In the genomic region with DNA sequence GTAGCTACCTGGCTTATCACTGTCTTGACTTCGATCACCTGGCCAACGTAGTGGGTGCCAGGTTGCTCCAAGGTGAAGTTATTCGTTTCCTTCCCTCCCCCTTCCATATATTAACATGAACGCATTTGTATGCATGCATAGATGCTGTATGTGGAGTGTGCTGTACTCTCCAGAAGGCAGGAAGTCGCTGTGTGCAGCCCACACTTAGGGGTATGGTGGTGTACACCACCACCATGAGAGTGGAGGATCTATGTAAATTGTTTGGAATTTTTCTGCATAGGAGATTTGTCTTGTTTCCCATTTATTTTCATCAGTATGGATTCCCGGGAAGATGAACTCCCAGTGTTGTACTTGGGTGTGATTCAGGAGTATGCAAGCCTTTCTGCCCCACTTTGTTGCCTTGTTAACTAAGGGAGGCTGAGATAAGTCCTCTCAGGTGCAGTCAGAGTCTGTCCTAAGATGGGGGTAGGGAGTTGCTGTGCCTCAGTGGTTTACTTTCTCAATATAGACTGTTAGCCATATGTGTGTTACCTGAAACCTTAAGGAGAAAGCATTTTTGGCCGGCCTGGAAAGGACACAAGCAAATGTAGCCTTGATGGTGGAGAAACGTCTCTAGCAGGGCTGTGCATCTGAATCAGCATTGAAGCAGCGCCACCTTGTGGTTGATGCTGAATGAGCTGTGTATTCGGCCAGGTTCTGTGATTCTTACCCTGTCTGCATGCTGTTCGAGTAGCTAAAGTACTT, we compare ENCODE assay signal across 8 cellular contexts.
DNase-seq lines count a peak whose midpoint lies in the region; ATAC-seq lines count a peak whose summit lies in the region.

No MANE protein-coding gene starts in this region.

- H3K9me3 ChIP-seq in CD4-positive, CD25-positive, alpha-beta regulatory T cell (ENCODE audit: control insufficient read depth in 2 of 2, low read length in 2 of 2): no peaks in the 10 kb centered on the region
- no peaks in the 10 kb centered on the region for H3K9me3 ChIP-seq in mesenchymal stem cell (ENCODE audit: control insufficient read depth, low read length)

- H2AK5ac ChIP-seq in mesenchymal stem cell (ENCODE audit: low read length, severe bottlenecking): peak overlapping the region; percentile 17

- H3K4ac ChIP-seq in mesenchymal stem cell (ENCODE audit: low read depth in 1 of 2, low read length in 2 of 2): peak overlapping the region in 1 of 2 experiments; percentile 24

- no peak overlapping the region for H2BK15ac ChIP-seq in mesenchymal stem cell (ENCODE audit: low read depth, poor library complexity, severe bottlenecking)

- 48% methylated on average over 7 of the region's 11 CpGs for WGBS in mesenchymal stem cell

- H4K8ac ChIP-seq in mesenchymal stem cell (ENCODE audit: low read length): peak overlapping the region; percentile 7

- no peak overlapping the region for H3K4me3 ChIP-seq in CD4-positive, CD25-positive, alpha-beta regulatory T cell (ENCODE audit: low read depth, low read length)
- no peak overlapping the region for H3K4me3 ChIP-seq in mesenchymal stem cell (ENCODE audit: insufficient read depth in 1 of 2, low read depth in 1 of 2, low read length in 2 of 2)

- peaks cover 0 to 2% (median 0%) of the 10 kb centered on the region in 7 donors for H3K9me3 Mint-ChIP-seq in CD4-positive, CD25-positive, alpha-beta regulatory T cell

- H3K36me3 ChIP-seq in CD4-positive, CD25-positive, alpha-beta regulatory T cell (ENCODE audit: control insufficient read depth, insufficient read depth, low read length): no peaks in the 10 kb centered on the region
- H3K36me3 ChIP-seq in mesenchymal stem cell (ENCODE audit: control insufficient read depth in 1 of 2, insufficient read depth in 2 of 2, low read depth in 1 of 2, low read length in 2 of 2): peaks cover 0 to 6% of the 10 kb centered on the region in 2 experiments

- no peak overlapping the region for H3K4me3 Mint-ChIP-seq in CD4-positive, CD25-positive, alpha-beta regulatory T cell

- H3K36me3 Mint-ChIP-seq in CD4-positive, CD25-positive, alpha-beta regulatory T cell: no peaks in the 10 kb centered on the region

- H2BK12ac ChIP-seq in mesenchymal stem cell (ENCODE audit: low read length in 2 of 2): peak overlapping the region in 1 of 2 experiments; percentile 51

- no peak overlapping the region for H3K27ac ChIP-seq in CD4-positive, CD25-positive, alpha-beta regulatory T cell (ENCODE audit: insufficient read depth, low read length, poor library complexity, severe bottlenecking)
- no peak overlapping the region for H3K27ac ChIP-seq in mesenchymal stem cell (ENCODE audit: low read length, poor library complexity, severe bottlenecking)

- H3K4me1 Mint-ChIP-seq in CD4-positive, CD25-positive, alpha-beta regulatory T cell: no peaks in the 10 kb centered on the region

- ATAC-seq in CD4-positive, CD25-positive, alpha-beta regulatory T cell (ENCODE audit: low read depth in 2 of 2): peak; percentile 42 to 67
- ATAC-seq in GM19324 (IDR thresholded peaks at IDR 0.05; ENCODE audit: low FRiP score, unreplicated experiment) (peak; percentile 78), HG03432 (IDR thresholded peaks at IDR 0.05; ENCODE audit: unreplicated experiment) (peak; percentile 83)

- H2BK120ac ChIP-seq in mesenchymal stem cell (ENCODE audit: low read depth, low read length): no peak overlapping the region

- no peak overlapping the region for H3K27ac Mint-ChIP-seq in CD4-positive, CD25-positive, alpha-beta regulatory T cell

- no peak overlapping the region for H2BK5ac ChIP-seq in mesenchymal stem cell (ENCODE audit: low read depth, low read length, poor library complexity, severe bottlenecking)

- peak overlapping the region; percentile 11 for H4K91ac ChIP-seq in mesenchymal stem cell (ENCODE audit: low read length)

- DNase-seq in CD4-positive, CD25-positive, alpha-beta regulatory T cell: peak; percentile 38 to 79 (median 56)
- DNase-seq in NCI-H69 (lab: John Stamatoyannopoulos, UW) (peak; percentile 76), mesenchymal stem cell (peak; percentile 86)
- DNase-seq in activated CD4-positive, alpha-beta T cell treated with anti-CD3 and anti-CD28 coated beads, Interleukin-2, amount 50 U/mL, for 48 hours: peak; percentile 84 to 87
- DNase-seq in effector CD8-positive, alpha-beta T cell (lab: John Stamatoyannopoulos, UW): peak; percentile 72
- peak; percentile 59 to 68 for DNase-seq in stimulated activated CD8-positive, alpha-beta memory T cell treated with anti-CD3 and anti-CD28 coated beads, Interleukin-2, amount 100 ng/mL, for 48 hours (ENCODE audit: low read depth in 2 of 2)

- H3K14ac ChIP-seq in mesenchymal stem cell (ENCODE audit: low read length in 2 of 2): peak overlapping the region in 1 of 2 experiments; percentile 35

- H2AFZ ChIP-seq in mesenchymal stem cell (ENCODE audit: low read depth, low read length): no peak overlapping the region

- H3K27me3 ChIP-seq in CD4-positive, CD25-positive, alpha-beta regulatory T cell (ENCODE audit: control insufficient read depth, insufficient read depth, low read length): peaks cover 8% of the 10 kb centered on the region
- no peaks in the 10 kb centered on the region for H3K27me3 ChIP-seq in mesenchymal stem cell (ENCODE audit: control insufficient read depth in 1 of 2, insufficient read depth in 1 of 2, low read length in 2 of 2)

- H3K27me3 Mint-ChIP-seq in CD4-positive, CD25-positive, alpha-beta regulatory T cell: peaks cover 4% of the 10 kb centered on the region

- H3K4me1 ChIP-seq in CD4-positive, CD25-positive, alpha-beta regulatory T cell (ENCODE audit: control insufficient read depth, insufficient read depth, low read length, poor library complexity, severe bottlenecking): no peaks in the 10 kb centered on the region
- H3K4me1 ChIP-seq in mesenchymal stem cell (ENCODE audit: control insufficient read depth, insufficient read depth, low read depth, low read length): peaks cover 10% of the 10 kb centered on the region

- H3K4me2 ChIP-seq in mesenchymal stem cell (ENCODE audit: low read length, poor library complexity, severe bottlenecking): no peak overlapping the region

- peak overlapping the region in 1 of 2 experiments; percentile 48 for H3K23ac ChIP-seq in mesenchymal stem cell (ENCODE audit: low read length in 2 of 2)

- peak overlapping the region; percentile 46 to 66 for H3K18ac ChIP-seq in mesenchymal stem cell (ENCODE audit: low read depth in 1 of 2, low read length in 2 of 2)

- H3K9ac ChIP-seq in mesenchymal stem cell (ENCODE audit: low read length): peak overlapping the region; percentile 13

- peaks cover 47% of the 10 kb centered on the region for H3K79me1 ChIP-seq in mesenchymal stem cell (replicated peaks; ENCODE audit: low read length, poor library complexity, severe bottlenecking)
